Comparison of ENCODE assay signal across 2 cellular contexts in the genomic region with DNA sequence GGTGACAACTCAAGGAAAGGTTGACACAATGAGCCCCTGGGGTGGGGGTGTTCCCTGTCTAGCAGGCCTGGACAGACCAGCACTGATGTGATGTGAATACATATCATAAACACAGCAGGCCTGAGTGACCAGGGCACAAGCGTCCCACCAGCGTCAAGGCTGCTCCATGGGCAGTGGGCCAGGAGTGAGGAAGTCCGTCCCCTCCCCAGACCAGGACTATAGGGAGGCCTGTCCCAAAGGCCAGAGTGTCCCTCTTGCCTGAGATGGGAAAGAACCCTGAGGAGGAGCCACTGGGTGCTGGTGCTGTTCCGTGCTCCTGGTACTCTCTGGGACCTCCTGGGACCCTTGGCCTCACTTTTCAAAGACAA.
TF ChIP-seq lines count a peak whose summit lies in the region.

No MANE protein-coding gene starts in this region.

TF ChIP-seq in H1, 55 proteins besides CTCF, POLR2A, EP300 and RAD21 (continued from another document):
- TF ChIP-seq ZNF274 (IDR thresholded peaks at IDR 0.05; ENCODE audit: borderline replicate concordance, extremely low read depth, low read length) (no peak), PHF8 (conservative IDR thresholded peaks at IDR 0.05; ENCODE audit: low read depth, low read length) (no peak)
- TF ChIP-seq, protein P1, sequence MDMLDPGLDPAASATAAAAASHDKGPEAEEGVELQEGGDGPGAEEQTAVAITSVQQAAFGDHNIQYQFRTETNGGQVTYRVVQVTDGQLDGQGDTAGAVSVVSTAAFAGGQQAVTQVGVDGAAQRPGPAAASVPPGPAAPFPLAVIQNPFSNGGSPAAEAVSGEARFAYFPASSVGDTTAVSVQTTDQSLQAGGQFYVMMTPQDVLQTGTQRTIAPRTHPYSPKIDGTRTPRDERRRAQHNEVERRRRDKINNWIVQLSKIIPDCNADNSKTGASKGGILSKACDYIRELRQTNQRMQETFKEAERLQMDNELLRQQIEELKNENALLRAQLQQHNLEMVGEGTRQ (IDR thresholded peaks at IDR 0.05; ENCODE audit: low read length), result no peak
TF ChIP-seq in H1: peak in this region for 0.

TF ChIP-seq in WTC11, 78 proteins besides CTCF, POLR2A, EP300 and RAD21 (continued from another document):
- TF ChIP-seq, protein P2, sequence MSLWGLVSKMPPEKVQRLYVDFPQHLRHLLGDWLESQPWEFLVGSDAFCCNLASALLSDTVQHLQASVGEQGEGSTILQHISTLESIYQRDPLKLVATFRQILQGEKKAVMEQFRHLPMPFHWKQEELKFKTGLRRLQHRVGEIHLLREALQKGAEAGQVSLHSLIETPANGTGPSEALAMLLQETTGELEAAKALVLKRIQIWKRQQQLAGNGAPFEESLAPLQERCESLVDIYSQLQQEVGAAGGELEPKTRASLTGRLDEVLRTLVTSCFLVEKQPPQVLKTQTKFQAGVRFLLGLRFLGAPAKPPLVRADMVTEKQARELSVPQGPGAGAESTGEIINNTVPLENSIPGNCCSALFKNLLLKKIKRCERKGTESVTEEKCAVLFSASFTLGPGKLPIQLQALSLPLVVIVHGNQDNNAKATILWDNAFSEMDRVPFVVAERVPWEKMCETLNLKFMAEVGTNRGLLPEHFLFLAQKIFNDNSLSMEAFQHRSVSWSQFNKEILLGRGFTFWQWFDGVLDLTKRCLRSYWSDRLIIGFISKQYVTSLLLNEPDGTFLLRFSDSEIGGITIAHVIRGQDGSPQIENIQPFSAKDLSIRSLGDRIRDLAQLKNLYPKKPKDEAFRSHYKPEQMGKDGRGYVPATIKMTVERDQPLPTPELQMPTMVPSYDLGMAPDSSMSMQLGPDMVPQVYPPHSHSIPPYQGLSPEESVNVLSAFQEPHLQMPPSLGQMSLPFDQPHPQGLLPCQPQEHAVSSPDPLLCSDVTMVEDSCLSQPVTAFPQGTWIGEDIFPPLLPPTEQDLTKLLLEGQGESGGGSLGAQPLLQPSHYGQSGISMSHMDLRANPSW (CRISPR knock-in tag; conservative IDR thresholded peaks at IDR 0.05; ENCODE audit: low read depth), result no peak
- TF ChIP-seq ATF1 (CRISPR knock-in tag; IDR thresholded peaks at IDR 0.05), result no peak
- TF ChIP-seq SMAD3 (CRISPR knock-in tag; IDR thresholded peaks at IDR 0.05; ENCODE audit: borderline replicate concordance), result no peak
- TF ChIP-seq ELF4 (CRISPR knock-in tag; IDR thresholded peaks at IDR 0.05; ENCODE audit: low read depth), result no peak
- no peak for TF ChIP-seq ETV6 (CRISPR knock-in tag; IDR thresholded peaks at IDR 0.05)
- TF ChIP-seq TEAD1 (CRISPR knock-in tag; IDR thresholded peaks at IDR 0.05), result no peak
- TF ChIP-seq, protein P3, sequence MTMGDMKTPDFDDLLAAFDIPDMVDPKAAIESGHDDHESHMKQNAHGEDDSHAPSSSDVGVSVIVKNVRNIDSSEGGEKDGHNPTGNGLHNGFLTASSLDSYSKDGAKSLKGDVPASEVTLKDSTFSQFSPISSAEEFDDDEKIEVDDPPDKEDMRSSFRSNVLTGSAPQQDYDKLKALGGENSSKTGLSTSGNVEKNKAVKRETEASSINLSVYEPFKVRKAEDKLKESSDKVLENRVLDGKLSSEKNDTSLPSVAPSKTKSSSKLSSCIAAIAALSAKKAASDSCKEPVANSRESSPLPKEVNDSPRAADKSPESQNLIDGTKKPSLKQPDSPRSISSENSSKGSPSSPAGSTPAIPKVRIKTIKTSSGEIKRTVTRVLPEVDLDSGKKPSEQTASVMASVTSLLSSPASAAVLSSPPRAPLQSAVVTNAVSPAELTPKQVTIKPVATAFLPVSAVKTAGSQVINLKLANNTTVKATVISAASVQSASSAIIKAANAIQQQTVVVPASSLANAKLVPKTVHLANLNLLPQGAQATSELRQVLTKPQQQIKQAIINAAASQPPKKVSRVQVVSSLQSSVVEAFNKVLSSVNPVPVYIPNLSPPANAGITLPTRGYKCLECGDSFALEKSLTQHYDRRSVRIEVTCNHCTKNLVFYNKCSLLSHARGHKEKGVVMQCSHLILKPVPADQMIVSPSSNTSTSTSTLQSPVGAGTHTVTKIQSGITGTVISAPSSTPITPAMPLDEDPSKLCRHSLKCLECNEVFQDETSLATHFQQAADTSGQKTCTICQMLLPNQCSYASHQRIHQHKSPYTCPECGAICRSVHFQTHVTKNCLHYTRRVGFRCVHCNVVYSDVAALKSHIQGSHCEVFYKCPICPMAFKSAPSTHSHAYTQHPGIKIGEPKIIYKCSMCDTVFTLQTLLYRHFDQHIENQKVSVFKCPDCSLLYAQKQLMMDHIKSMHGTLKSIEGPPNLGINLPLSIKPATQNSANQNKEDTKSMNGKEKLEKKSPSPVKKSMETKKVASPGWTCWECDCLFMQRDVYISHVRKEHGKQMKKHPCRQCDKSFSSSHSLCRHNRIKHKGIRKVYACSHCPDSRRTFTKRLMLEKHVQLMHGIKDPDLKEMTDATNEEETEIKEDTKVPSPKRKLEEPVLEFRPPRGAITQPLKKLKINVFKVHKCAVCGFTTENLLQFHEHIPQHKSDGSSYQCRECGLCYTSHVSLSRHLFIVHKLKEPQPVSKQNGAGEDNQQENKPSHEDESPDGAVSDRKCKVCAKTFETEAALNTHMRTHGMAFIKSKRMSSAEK (CRISPR knock-in tag; IDR thresholded peaks at IDR 0.05; ENCODE audit: borderline replicate concordance), result no peak
- TF ChIP-seq ZNF281 (CRISPR knock-in tag; IDR thresholded peaks at IDR 0.05), result no peak
- no peak for TF ChIP-seq OVOL2 (CRISPR knock-in tag; IDR thresholded peaks at IDR 0.05; ENCODE audit: borderline replicate concordance)
- TF ChIP-seq TEAD4 (CRISPR knock-in tag; IDR thresholded peaks at IDR 0.05), result no peak
- TF ChIP-seq, protein P4, sequence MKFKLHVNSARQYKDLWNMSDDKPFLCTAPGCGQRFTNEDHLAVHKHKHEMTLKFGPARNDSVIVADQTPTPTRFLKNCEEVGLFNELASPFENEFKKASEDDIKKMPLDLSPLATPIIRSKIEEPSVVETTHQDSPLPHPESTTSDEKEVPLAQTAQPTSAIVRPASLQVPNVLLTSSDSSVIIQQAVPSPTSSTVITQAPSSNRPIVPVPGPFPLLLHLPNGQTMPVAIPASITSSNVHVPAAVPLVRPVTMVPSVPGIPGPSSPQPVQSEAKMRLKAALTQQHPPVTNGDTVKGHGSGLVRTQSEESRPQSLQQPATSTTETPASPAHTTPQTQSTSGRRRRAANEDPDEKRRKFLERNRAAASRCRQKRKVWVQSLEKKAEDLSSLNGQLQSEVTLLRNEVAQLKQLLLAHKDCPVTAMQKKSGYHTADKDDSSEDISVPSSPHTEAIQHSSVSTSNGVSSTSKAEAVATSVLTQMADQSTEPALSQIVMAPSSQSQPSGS (CRISPR knock-in tag; IDR thresholded peaks at IDR 0.05; ENCODE audit: borderline replicate concordance, low read depth), result no peak
- TF ChIP-seq SOX15 (CRISPR knock-in tag; IDR thresholded peaks at IDR 0.05), result no peak
